Comparison of ENCODE assay signal across 30 cellular contexts in genomic region chr20:23639490-23639958, GRCh38. TPM values are rescaled to one million over a fixed set of nuclear protein-coding genes. Genes with fewer than 3 reads are reported as not detected.
DNase-seq lines count a peak whose midpoint lies in the region; TF ChIP-seq lines count a peak whose summit lies in the region.
"Had no signal": no experiment of that assay in that cellular context is flagged by ENCODE, and none has a peak within 500 bp of the region (broad histone marks: within the 10 kb centered on the region; RNA-seq: fewer than 3 reads in every experiment).

No MANE protein-coding gene starts in this region.

- H3K36me3 Mint-ChIP-seq in brain (no peaks in the 10 kb centered on the region), glutamatergic neuron (ENCODE audit: unreplicated experiment) (no peaks in the 10 kb centered on the region), osteocyte (ENCODE audit: unreplicated experiment) (peaks cover 7% of the 10 kb centered on the region)
- H3K36me3 Mint-ChIP-seq: activated naive CD8-positive, alpha-beta T cell treated with anti-CD3 and anti-CD28 coated beads for 36 hours; stimulated activated memory B cell treated with anti-CD40 and anti-IgM and Interleukin-4, amounts not matched to agents 10 μg/mL and 1 μg/mL and 100 μg/mL, for 72 hours; T-cell had no signal

- DNase-seq in HT-29 (ENCODE audit: low spot score) = peak; percentile 17
- DNase-seq in glutamatergic neuron = no peak
- peak; percentile 79 for DNase-seq in osteocyte (ENCODE audit: extremely low spot score, unreplicated experiment)
- no peak for DNase-seq in MV-4-11 (lab: John Stamatoyannopoulos, UW)
- DNase-seq in activated effector memory CD4-positive, alpha-beta T cell treated with Interleukin-2 at 50 U/mL for 16 hours = no peak
- DNase-seq in NCI-H82 (lab: John Stamatoyannopoulos, UW) = no peak
- DNase-seq in G401 (ENCODE audit: low spot score) = no peak
- DNase-seq: activated CD4-positive, alpha-beta T cell treated with anti-CD3 and anti-CD28 coated beads for 1 hour; activated CD8-positive, alpha-beta T cell treated with anti-CD3 and anti-CD28 coated beads, Interleukin-2, amount 10 ng/mL, durations not matched to agents 7 days and 5 days; activated naive CD8-positive, alpha-beta T cell treated with anti-CD3 and anti-CD28 coated beads for 36 hours; aorta; HCEC 1CT; Kasumi-1; kidney glomerular epithelial cell; NCI-H524; NK-92 treated with Interleukin-12 subunit alpha and Interleukin-12 subunit beta, amount 100 ng/mL, for 24 hours; sigmoid colon; stimulated activated CD4-positive, alpha-beta T cell treated with anti-CD3 and anti-CD28 coated beads, Interleukin-4, amount 100 ng/mL, for 4 hours; substantia nigra; T-cell had no signal

- in situ Hi-C loops in G401 (cut with HindIII; ENCODE audit: low sequenced_read_pairs) = no loop called here

- TF ChIP-seq CTCF in brain (conservative IDR thresholded peaks at IDR 0.05) (no peak), glutamatergic neuron (IDR thresholded peaks at IDR 0.05; ENCODE audit: partially characterized antibody, unreplicated experiment) (no peak), osteocyte (IDR thresholded peaks at IDR 0.05) (no peak)

- H3K27me3 Mint-ChIP-seq in brain (peaks cover 3% of the 10 kb centered on the region), glutamatergic neuron (ENCODE audit: unreplicated experiment) (peaks cover 18% of the 10 kb centered on the region), osteocyte (ENCODE audit: unreplicated experiment) (no peaks in the 10 kb centered on the region)
- H3K27me3 Mint-ChIP-seq: progenitor cell of endocrine pancreas had no signal

- H3K9me3 Mint-ChIP-seq in brain (no peaks in the 10 kb centered on the region), glutamatergic neuron (ENCODE audit: unreplicated experiment) (peaks cover 9% of the 10 kb centered on the region), osteocyte (ENCODE audit: unreplicated experiment) (no peaks in the 10 kb centered on the region)
- H3K9me3 Mint-ChIP-seq: activated naive CD8-positive, alpha-beta T cell treated with anti-CD3 and anti-CD28 coated beads for 36 hours; stimulated activated memory B cell treated with anti-CD40 and anti-IgM and Interleukin-4, amounts not matched to agents 10 μg/mL and 1 μg/mL and 100 μg/mL, for 72 hours; T-cell had no signal

- H3K27ac Mint-ChIP-seq in brain (peak overlapping the region in 4 of 5 experiments; percentile 22 to 65 (median 55)), glutamatergic neuron (ENCODE audit: unreplicated experiment) (peak overlapping the region; percentile 43), osteocyte (ENCODE audit: unreplicated experiment) (no peak overlapping the region)
- H3K27ac Mint-ChIP-seq: activated CD8-positive, alpha-beta T cell treated with anti-CD3 and anti-CD28 coated beads, Interleukin-2, amount 10 ng/mL, durations not matched to agents 7 days and 5 days; activated naive CD8-positive, alpha-beta T cell treated with anti-CD3 and anti-CD28 coated beads for 36 hours; progenitor cell of endocrine pancreas; stimulated activated memory B cell treated with anti-CD40 and anti-IgM and Interleukin-4, amounts not matched to agents 10 μg/mL and 1 μg/mL and 100 μg/mL, for 72 hours; T-cell had no signal

- H3K4me1 Mint-ChIP-seq in brain (peaks cover 34% of the 10 kb centered on the region), glutamatergic neuron (ENCODE audit: low read depth, unreplicated experiment) (peaks cover 41% of the 10 kb centered on the region), osteocyte (ENCODE audit: unreplicated experiment) (peaks cover 61% of the 10 kb centered on the region)

- H3K4me3 Mint-ChIP-seq in brain (peak overlapping the region in 2 of 5 experiments; percentile 46 to 68), glutamatergic neuron (ENCODE audit: unreplicated experiment) (no peak overlapping the region), osteocyte (ENCODE audit: unreplicated experiment) (no peak overlapping the region)
- H3K4me3 Mint-ChIP-seq: activated CD8-positive, alpha-beta T cell treated with anti-CD3 and anti-CD28 coated beads, Interleukin-2, amount 10 ng/mL, durations not matched to agents 7 days and 5 days; activated naive CD8-positive, alpha-beta T cell treated with anti-CD3 and anti-CD28 coated beads for 36 hours; stimulated activated memory B cell treated with anti-CD40 and anti-IgM and Interleukin-4, amounts not matched to agents 10 μg/mL and 1 μg/mL and 100 μg/mL, for 72 hours; T-cell had no signal

RNA-seq across cellular contexts. Expression of gene CST3, which starts 1.8 kb away (rescaled TPM):
- 417 and 453 TPM in 2 replicates for total RNA-seq in HT-29 (2014; rRNA removed; shearing (Covaris generic))
- polyA plus RNA-seq in brain (ENCODE audit: insufficient read depth, low read depth, low replicate concordance) = 1,324 TPM
- total RNA-seq in glutamatergic neuron (ENCODE audit: unreplicated experiment) (224 TPM), osteocyte (705 and 710 TPM in 2 replicates)
- total RNA-seq in G401 (2014; rRNA removed; shearing (Covaris generic)) = 26.7 and 56.5 TPM in 2 replicates

RNA-seq across cellular contexts. Expression of gene CST9, which starts 33.8 kb away (rescaled TPM):
- total RNA-seq in HT-29 (2014; rRNA removed; shearing (Covaris generic)) = not detected in 2 replicates
- polyA plus RNA-seq in brain (ENCODE audit: insufficient read depth, low read depth, low replicate concordance) = not detected
- not detected for total RNA-seq in glutamatergic neuron (ENCODE audit: unreplicated experiment)
- not detected in 2 replicates for total RNA-seq in osteocyte
- not detected in 2 replicates for total RNA-seq in G401 (2014; rRNA removed; shearing (Covaris generic))
- total RNA-seq: activated CD8-positive, alpha-beta T cell treated with anti-CD3 and anti-CD28 coated beads, Interleukin-2, amount 10 ng/mL, durations not matched to agents 7 days and 5 days; activated naive CD8-positive, alpha-beta T cell treated with anti-CD3 and anti-CD28 coated beads for 36 hours; aorta; cardiac septum; Daoy; lung; progenitor cell of endocrine pancreas; sigmoid colon; SK-MEL-5; T-cell; ureter had no signal
- polyA plus RNA-seq: AG04450, aorta, lung, sigmoid colon had no signal

RNA-seq across cellular contexts. Expression of gene CST4, which starts 49.3 kb away (rescaled TPM):
- total RNA-seq in HT-29 (2014; rRNA removed; shearing (Covaris generic)) = 0.25 TPM in 1 of 2 replicates, not detected in the other
- not detected for polyA plus RNA-seq in brain (ENCODE audit: insufficient read depth, low read depth, low replicate concordance)
- total RNA-seq in glutamatergic neuron (ENCODE audit: unreplicated experiment) (not detected), osteocyte (not detected in 2 replicates)
- total RNA-seq in G401 (2014; rRNA removed; shearing (Covaris generic)) = not detected in 2 replicates
- total RNA-seq: activated CD8-positive, alpha-beta T cell treated with anti-CD3 and anti-CD28 coated beads, Interleukin-2, amount 10 ng/mL, durations not matched to agents 7 days and 5 days; activated naive CD8-positive, alpha-beta T cell treated with anti-CD3 and anti-CD28 coated beads for 36 hours; aorta; cardiac septum; Daoy; lung; progenitor cell of endocrine pancreas; sigmoid colon; SK-MEL-5; T-cell; ureter had no signal
- polyA plus RNA-seq: AG04450, aorta, CD14-positive monocyte, lung, sigmoid colon had no signal

Comparison
In these comparisons a context has a peak if more than half of its experiments do, and no peak if none do; other contexts are left out.
1. DNase-seq: peak in HT-29 (single experiment) and osteocyte (single experiment); none in glutamatergic neuron (single experiment), MV-4-11 (single experiment), activated effector memory CD4-positive, alpha-beta T cell treated with Interleukin-2 at 50 U/mL for 16 hours (single experiment), NCI-H82 (single experiment) and G401 (single experiment).